Comparison of ENCODE assay signal across 1 cellular context in the genomic region with DNA sequence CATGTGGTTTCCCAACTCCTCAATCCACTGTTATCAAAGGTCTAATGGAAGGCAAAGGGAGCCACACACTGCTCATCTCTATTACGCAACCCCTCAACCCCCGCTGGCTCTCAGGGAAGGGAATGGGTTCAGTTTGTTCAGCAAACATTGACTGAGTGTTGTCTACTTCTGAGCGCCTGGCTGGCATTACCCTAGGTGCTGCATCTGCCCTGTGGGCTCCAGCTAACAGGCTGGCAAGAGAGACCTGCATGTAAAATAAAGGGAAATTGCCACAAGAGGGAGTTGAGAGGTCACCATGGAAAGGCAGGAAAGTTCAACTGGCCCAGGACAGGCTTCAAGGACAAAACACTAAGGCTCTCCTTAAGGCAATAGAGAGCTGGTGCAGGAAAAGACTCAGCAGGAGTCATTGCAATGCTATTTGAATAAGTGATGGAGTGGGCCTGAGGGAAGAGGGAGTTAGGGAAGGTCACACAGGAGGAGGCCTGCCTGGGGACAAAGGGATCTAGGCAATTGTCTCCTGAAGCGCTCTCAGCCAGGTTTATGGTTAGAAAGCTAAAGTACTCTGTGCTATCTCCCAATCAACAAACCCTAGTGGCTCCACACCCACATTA.
TF ChIP-seq lines count a peak whose summit lies in the region.

No MANE protein-coding gene starts in this region.

TF ChIP-seq in WTC11, 78 proteins besides CTCF, POLR2A, EP300 and RAD21 (continued from another document):
- TF ChIP-seq, protein P1, sequence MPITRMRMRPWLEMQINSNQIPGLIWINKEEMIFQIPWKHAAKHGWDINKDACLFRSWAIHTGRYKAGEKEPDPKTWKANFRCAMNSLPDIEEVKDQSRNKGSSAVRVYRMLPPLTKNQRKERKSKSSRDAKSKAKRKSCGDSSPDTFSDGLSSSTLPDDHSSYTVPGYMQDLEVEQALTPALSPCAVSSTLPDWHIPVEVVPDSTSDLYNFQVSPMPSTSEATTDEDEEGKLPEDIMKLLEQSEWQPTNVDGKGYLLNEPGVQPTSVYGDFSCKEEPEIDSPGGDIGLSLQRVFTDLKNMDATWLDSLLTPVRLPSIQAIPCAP (CRISPR knock-in tag; IDR thresholded peaks at IDR 0.05): no peak
- TF ChIP-seq, protein P2, sequence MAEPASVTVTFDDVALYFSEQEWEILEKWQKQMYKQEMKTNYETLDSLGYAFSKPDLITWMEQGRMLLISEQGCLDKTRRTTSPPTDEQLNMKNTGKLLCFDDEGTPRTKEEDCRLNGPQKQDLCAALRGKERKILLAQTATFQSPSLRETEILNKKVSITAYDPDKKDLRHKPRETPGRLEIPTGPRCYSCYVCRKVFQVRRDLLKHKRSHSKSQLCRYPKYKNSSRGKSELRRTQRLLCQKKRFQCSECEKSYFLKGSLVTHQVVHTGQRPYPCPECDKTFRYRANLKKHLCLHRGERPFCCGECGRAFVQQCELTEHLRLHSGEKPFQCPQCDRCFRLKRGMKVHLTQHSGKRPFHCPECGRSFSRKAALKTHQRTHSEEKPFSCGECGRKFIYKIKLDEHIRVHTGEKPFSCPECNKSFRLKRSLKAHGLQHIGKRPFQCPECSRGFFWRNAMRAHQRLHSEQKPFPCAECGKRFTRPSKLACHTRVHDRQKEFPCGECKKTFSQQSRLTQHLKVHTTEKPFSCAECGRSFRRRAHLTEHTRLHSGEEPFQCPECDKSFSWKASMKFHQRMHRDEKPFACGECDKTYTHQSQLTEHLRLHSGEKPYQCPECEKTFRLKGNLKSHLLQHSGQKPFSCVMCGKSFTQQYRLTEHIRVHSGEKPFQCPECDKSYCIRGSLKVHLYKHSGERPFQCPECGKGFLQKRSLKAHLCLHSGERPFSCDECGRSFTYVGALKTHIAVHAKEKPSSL (CRISPR knock-in tag; conservative IDR thresholded peaks at IDR 0.05): no peak
- TF ChIP-seq, protein P3, sequence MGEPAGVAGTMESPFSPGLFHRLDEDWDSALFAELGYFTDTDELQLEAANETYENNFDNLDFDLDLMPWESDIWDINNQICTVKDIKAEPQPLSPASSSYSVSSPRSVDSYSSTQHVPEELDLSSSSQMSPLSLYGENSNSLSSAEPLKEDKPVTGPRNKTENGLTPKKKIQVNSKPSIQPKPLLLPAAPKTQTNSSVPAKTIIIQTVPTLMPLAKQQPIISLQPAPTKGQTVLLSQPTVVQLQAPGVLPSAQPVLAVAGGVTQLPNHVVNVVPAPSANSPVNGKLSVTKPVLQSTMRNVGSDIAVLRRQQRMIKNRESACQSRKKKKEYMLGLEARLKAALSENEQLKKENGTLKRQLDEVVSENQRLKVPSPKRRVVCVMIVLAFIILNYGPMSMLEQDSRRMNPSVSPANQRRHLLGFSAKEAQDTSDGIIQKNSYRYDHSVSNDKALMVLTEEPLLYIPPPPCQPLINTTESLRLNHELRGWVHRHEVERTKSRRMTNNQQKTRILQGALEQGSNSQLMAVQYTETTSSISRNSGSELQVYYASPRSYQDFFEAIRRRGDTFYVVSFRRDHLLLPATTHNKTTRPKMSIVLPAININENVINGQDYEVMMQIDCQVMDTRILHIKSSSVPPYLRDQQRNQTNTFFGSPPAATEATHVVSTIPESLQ (CRISPR knock-in tag; IDR thresholded peaks at IDR 0.05): no peak
- TF ChIP-seq, protein P4, sequence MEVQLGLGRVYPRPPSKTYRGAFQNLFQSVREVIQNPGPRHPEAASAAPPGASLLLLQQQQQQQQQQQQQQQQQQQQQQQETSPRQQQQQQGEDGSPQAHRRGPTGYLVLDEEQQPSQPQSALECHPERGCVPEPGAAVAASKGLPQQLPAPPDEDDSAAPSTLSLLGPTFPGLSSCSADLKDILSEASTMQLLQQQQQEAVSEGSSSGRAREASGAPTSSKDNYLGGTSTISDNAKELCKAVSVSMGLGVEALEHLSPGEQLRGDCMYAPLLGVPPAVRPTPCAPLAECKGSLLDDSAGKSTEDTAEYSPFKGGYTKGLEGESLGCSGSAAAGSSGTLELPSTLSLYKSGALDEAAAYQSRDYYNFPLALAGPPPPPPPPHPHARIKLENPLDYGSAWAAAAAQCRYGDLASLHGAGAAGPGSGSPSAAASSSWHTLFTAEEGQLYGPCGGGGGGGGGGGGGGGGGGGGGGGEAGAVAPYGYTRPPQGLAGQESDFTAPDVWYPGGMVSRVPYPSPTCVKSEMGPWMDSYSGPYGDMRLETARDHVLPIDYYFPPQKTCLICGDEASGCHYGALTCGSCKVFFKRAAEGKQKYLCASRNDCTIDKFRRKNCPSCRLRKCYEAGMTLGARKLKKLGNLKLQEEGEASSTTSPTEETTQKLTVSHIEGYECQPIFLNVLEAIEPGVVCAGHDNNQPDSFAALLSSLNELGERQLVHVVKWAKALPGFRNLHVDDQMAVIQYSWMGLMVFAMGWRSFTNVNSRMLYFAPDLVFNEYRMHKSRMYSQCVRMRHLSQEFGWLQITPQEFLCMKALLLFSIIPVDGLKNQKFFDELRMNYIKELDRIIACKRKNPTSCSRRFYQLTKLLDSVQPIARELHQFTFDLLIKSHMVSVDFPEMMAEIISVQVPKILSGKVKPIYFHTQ (CRISPR knock-in tag; IDR thresholded peaks at IDR 0.05): no peak
- no peak for TF ChIP-seq GTF2I (CRISPR knock-in tag; conservative IDR thresholded peaks at IDR 0.05)
- TF ChIP-seq TEAD1 (CRISPR knock-in tag; IDR thresholded peaks at IDR 0.05): no peak; the same call in 1 of the 2 replicates
- no peak for TF ChIP-seq SMAD4 (CRISPR knock-in tag; IDR thresholded peaks at IDR 0.05)
